ENCODE assay signal across 2 cellular contexts in genomic region chr15:26382416-26383086, GRCh38.
TF ChIP-seq lines count a peak whose summit lies in the region.

No MANE protein-coding gene starts in this region.

TF ChIP-seq in SK-N-SH, 30 proteins besides CTCF, POLR2A, EP300 and RAD21 (continued from another document):
- TF ChIP-seq EZH2phosphoT487 (IDR thresholded peaks at IDR 0.05; ENCODE audit: borderline replicate concordance, low read depth) (no peak), FOSL2 (IDR thresholded peaks at IDR 0.05; ENCODE audit: borderline replicate concordance, low read depth) (no peak), TEAD4 (IDR thresholded peaks at IDR 0.05; ENCODE audit: borderline replicate concordance, insufficient read depth) (no peak), RCOR1 (IDR thresholded peaks at IDR 0.05; ENCODE audit: low read length) (no peak), SMC3 (IDR thresholded peaks at IDR 0.05; ENCODE audit: low read depth, low read length) (no peak), FOXM1 (IDR thresholded peaks at IDR 0.05; ENCODE audit: low read depth) (no peak), IRF3 (IDR thresholded peaks at IDR 0.05; ENCODE audit: low read depth, low read length) (no peak), TCF12 (IDR thresholded peaks at IDR 0.05) (no peak)
TF ChIP-seq in SK-N-SH: peak in this region for 0.

TF ChIP-seq in SK-N-SH treated with all-trans-retinoic acid at 6 μM for 48 hours, 23 proteins besides CTCF, POLR2A, EP300 and RAD21 (continued from another document):
- TF ChIP-seq TSHZ2 (CRISPR knock-in tag; IDR thresholded peaks at IDR 0.05) (no peak), ZFP3 (CRISPR knock-in tag; IDR thresholded peaks at IDR 0.05) (no peak), OSR1 (CRISPR knock-in tag; IDR thresholded peaks at IDR 0.05) (no peak), BACH2 (CRISPR knock-in tag; IDR thresholded peaks at IDR 0.05; ENCODE audit: borderline replicate concordance) (no peak), ZNF70 (CRISPR knock-in tag; IDR thresholded peaks at IDR 0.05) (no peak), POU6F1 (CRISPR knock-in tag; IDR thresholded peaks at IDR 0.05; ENCODE audit: borderline replicate concordance, low read depth) (no peak), GLIS3 (CRISPR knock-in tag; IDR thresholded peaks at IDR 0.05) (no peak), ZNF565 (CRISPR knock-in tag; conservative IDR thresholded peaks at IDR 0.05; ENCODE audit: low read depth) (no peak), ZFP30 (CRISPR knock-in tag; IDR thresholded peaks at IDR 0.05) (no peak)
